In genomic region chr11:66318576-66318970, GRCh38 we compare ENCODE assay signal across 10 cellular contexts. TPM values are rescaled to one million over a fixed set of nuclear protein-coding genes. Genes with fewer than 3 reads are reported as not detected.
DNase-seq lines count a peak whose midpoint lies in the region; ATAC-seq and TF ChIP-seq lines count a peak whose summit lies in the region.
"Had no signal": no experiment of that assay in that cellular context is flagged by ENCODE, and none has a peak within 500 bp of the region (broad histone marks: within the 10 kb centered on the region; RNA-seq: fewer than 3 reads in every experiment).

No MANE protein-coding gene starts in this region.

- intact Hi-C loops in left ventricle myocardium inferior (cut with micrococcal nuclease), result no loop called here
- intact Hi-C loops in cardiac septum (cut with DNase I), result no loop called here
- intact Hi-C loops in uterus (cut with DNase I; ENCODE audit: low total_unique reads), result no loop called here

- H3K27ac ChIP-seq in left ventricle myocardium inferior (replicated peaks), result peak overlapping the region; percentile 92
- H3K27ac ChIP-seq in brain microvascular endothelial cell, result peak overlapping the region; percentile 88
- peak overlapping the region; percentile 21 to 84 for H3K27ac ChIP-seq in mucosa of rectum (ENCODE audit: low read depth in 2 of 2, low read length in 2 of 2)
- peak overlapping the region; percentile 60 to 82 for H3K27ac ChIP-seq in uterus

- no peaks in the 10 kb centered on the region for H3K36me3 ChIP-seq in left ventricle myocardium inferior
- no peaks in the 10 kb centered on the region for H3K36me3 ChIP-seq in brain microvascular endothelial cell (replicated peaks)
- no peaks in the 10 kb centered on the region for H3K36me3 ChIP-seq in mucosa of rectum (ENCODE audit: control insufficient read depth in 2 of 2, insufficient read depth in 2 of 2, low read length in 2 of 2)
- no peaks in the 10 kb centered on the region for H3K36me3 ChIP-seq in uterus

- peaks cover 57% of the 10 kb centered on the region for H3K4me1 ChIP-seq in left ventricle myocardium inferior
- peaks cover 9 to 21% of the 10 kb centered on the region in 2 donors for H3K4me1 ChIP-seq in mucosa of rectum (ENCODE audit: control insufficient read depth in 2 of 2, insufficient read depth in 2 of 2, low read length in 2 of 2)
- peaks cover 0 to 8% of the 10 kb centered on the region in 2 donors for H3K4me1 ChIP-seq in uterus

- no peaks in the 10 kb centered on the region for H3K9me3 ChIP-seq in left ventricle myocardium inferior (replicated peaks)
- H3K9me3 ChIP-seq in mucosa of rectum (ENCODE audit: control insufficient read depth in 2 of 2, low read length in 2 of 2), result no peaks in the 10 kb centered on the region
- no peaks in the 10 kb centered on the region for H3K9me3 ChIP-seq in uterus

- H3K4me3 ChIP-seq in left ventricle myocardium inferior, result no peak overlapping the region
- no peak overlapping the region for H3K4me3 ChIP-seq in brain microvascular endothelial cell (ENCODE audit: low read depth, low read length)
- H3K4me3 ChIP-seq in mucosa of rectum (ENCODE audit: low read length in 2 of 2), result no peak overlapping the region
- H3K4me3 ChIP-seq in uterus, result no peak overlapping the region

- no peak for DNase-seq in left ventricle myocardium inferior
- no peak for DNase-seq in cardiac septum (ENCODE audit: low spot score)
- no peak for DNase-seq in brain microvascular endothelial cell
- peak; percentile 32 to 59 for DNase-seq in uterus
- DNase-seq in NCI-H1417 (lab: John Stamatoyannopoulos, UW), result no peak
- no peak for DNase-seq in DMS114 treated with DMSO at 0.1 percent for 48 hours (lab: John Stamatoyannopoulos, UW; ENCODE audit: unreplicated experiment)
- DNase-seq: NCI-H187; stimulated activated naive CD4-positive, alpha-beta T cell treated with Interleukin-2 at 50 U/mL for 16 hours had no signal

- in situ Hi-C loops in brain microvascular endothelial cell (cut with HindIII; ENCODE audit: low pct_ligation_motif_present, low sequenced_read_pairs), result no loop called here

- no peak for TF ChIP-seq POLR2A in uterus (IDR thresholded peaks at IDR 0.05)

- H3K27me3 ChIP-seq in left ventricle myocardium inferior (ENCODE audit: low read depth) (no peaks in the 10 kb centered on the region), brain microvascular endothelial cell (replicated peaks) (no peaks in the 10 kb centered on the region), mucosa of rectum (ENCODE audit: control insufficient read depth in 2 of 2, insufficient read depth in 2 of 2, low read length in 2 of 2) (no peaks in the 10 kb centered on the region), uterus (no peaks in the 10 kb centered on the region)

- H3K9ac ChIP-seq in mucosa of rectum (ENCODE audit: low read depth in 1 of 2, low read length in 2 of 2), result no peak overlapping the region

- TF ChIP-seq CTCF in left ventricle myocardium inferior (IDR thresholded peaks at IDR 0.05; ENCODE audit: borderline replicate concordance) (no peak), brain microvascular endothelial cell (IDR thresholded peaks at IDR 0.05; ENCODE audit: low read depth, low read length, missing control alignments) (no peak), uterus (IDR thresholded peaks at IDR 0.05) (no peak)

- ATAC-seq in HG03521 (IDR thresholded peaks at IDR 0.05; ENCODE audit: unreplicated experiment), result no peak

RNA-seq across cellular contexts. Expression of gene CD248, which starts 1.7 kb away (rescaled TPM):
- 12.3 TPM for total RNA-seq in left ventricle myocardium inferior
- 9.7 TPM for total RNA-seq in cardiac septum
- 10 to 100 TPM; 14.1 to 91.2 (median 46.2) TPM for total RNA-seq in uterus

RNA-seq across cellular contexts. Expression of gene RIN1, which starts 17.7 kb away (rescaled TPM):
- 1.0 TPM for total RNA-seq in left ventricle myocardium inferior
- total RNA-seq in cardiac septum, result 2.2 TPM
- total RNA-seq in uterus, result 10 to 100 TPM in 2 of 4 donors, 1 to 10 TPM in 2; 1.8 to 26.6 (median 8.6) TPM

RNA-seq across cellular contexts. Expression of gene BRMS1, which starts 26.3 kb away (rescaled TPM):
- total RNA-seq in left ventricle myocardium inferior (14.7 TPM), cardiac septum (14.6 TPM), uterus (10 to 100 TPM; 15.0 to 77.4 (median 21.9) TPM)

RNA-seq across cellular contexts. Expression of gene TMEM151A, which starts 26.9 kb away (rescaled TPM):
- not detected for total RNA-seq in left ventricle myocardium inferior
- 0.24 TPM for total RNA-seq in cardiac septum
- total RNA-seq in uterus, result under 1 TPM in 1 of 4 donors, not detected in 3; 0.27 TPM

RNA-seq across cellular contexts. Expression of gene B4GAT1, which starts 28.9 kb away (rescaled TPM):
- 52.9 TPM for total RNA-seq in left ventricle myocardium inferior
- 31.6 TPM for total RNA-seq in cardiac septum
- total RNA-seq in uterus, result 10 to 100 TPM; 13.2 to 44.8 (median 26.2) TPM

Comparison
In these comparisons a context has a peak if more than half of its experiments do, and no peak if none do; other contexts are left out.
1. DNase-seq: peak in uterus (2 of 2); none in left ventricle myocardium inferior (single experiment), cardiac septum (single experiment), brain microvascular endothelial cell (single experiment), NCI-H1417 (0 of 3) and DMS114 treated with DMSO at 0.1 percent for 48 hours (single experiment).
2. Peak in every context shown above with its lines, with median percentiles within 50 percentile points of each other: H3K27ac ChIP-seq.